1 cellular context compared by ENCODE assay signal in the genomic region with DNA sequence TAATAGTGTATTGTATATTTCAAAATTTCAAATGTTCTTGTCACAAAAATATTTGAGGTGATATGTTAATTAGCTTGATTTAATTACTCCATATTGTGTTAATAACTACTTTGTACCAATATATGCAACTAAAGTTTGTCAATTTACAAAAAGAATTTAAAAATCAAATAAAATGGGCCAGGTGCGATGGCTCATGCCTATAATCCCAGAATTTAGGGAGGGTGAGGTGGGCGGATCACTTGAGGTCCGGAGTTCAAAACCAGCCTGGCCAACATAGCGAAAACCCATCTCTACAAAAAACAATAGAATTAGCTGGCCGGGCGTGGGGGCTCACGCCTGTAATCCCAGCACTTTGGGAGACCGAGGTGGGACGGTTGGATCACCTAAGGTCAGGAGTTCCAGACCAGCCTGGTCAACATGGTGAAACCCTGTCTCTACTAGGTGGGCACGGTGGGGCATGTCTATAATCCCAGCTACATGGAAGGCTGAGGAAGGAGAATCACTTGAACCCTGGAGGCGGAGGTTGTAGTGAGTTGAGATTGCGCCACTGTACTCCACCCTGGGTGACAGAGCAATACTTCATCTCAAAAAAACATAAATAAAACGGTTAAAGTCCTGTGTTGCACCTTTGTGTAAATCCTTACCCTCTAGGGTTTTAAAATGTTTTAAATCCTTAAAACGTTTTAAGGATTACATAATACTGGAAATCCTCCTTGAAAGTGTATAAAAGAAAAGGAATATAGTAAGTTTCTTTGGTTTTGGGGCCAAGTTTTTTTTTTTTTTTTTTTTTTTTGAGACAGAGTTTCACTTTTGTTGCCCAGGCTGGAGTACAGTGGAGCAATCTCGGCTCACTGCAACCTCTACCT.
TF ChIP-seq lines count a peak whose summit lies in the region.

No MANE protein-coding gene starts in this region.

TF ChIP-seq in WTC11, 78 proteins besides CTCF, POLR2A, EP300 and RAD21 (continued from another document):
- TF ChIP-seq ZNF219 (CRISPR knock-in tag; IDR thresholded peaks at IDR 0.05; ENCODE audit: borderline replicate concordance): no peak
- TF ChIP-seq GTF2I (CRISPR knock-in tag; conservative IDR thresholded peaks at IDR 0.05): no peak
